Comparison of ENCODE assay signal across 1 cellular context in the genomic region with DNA sequence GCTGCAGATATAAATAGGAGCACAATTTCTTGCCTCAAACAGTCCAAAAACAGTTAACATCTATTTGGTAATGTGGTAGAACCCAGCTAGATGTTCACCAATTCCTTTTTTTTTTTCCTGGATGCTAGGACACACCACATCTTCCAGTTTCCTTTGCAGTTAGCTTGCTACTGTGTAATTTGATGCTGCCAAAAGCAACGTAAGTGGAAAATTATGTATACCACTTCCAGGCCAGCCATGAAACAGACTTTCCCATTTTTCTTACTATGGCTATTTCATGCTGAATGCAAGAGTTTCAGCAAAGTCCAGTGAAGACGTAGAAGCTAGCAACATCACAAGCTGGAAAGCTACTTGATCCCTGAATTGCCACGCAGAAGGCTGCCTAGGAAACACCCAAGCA.
TF ChIP-seq lines count a peak whose summit lies in the region.

No MANE protein-coding gene starts in this region.

TF ChIP-seq in H1, 55 proteins besides CTCF, POLR2A, EP300 and RAD21:
- TF ChIP-seq SP4 (IDR thresholded peaks at IDR 0.05; ENCODE audit: low read length), result no peak
- no peak for TF ChIP-seq RNF2 (IDR thresholded peaks at IDR 0.05; ENCODE audit: borderline replicate concordance, low read depth, low read length, missing control alignments, poor library complexity, severe bottlenecking)
- TF ChIP-seq FOSL1 (IDR thresholded peaks at IDR 0.05; ENCODE audit: insufficient read depth, low read depth, low read length), result no peak
- TF ChIP-seq, protein P1, sequence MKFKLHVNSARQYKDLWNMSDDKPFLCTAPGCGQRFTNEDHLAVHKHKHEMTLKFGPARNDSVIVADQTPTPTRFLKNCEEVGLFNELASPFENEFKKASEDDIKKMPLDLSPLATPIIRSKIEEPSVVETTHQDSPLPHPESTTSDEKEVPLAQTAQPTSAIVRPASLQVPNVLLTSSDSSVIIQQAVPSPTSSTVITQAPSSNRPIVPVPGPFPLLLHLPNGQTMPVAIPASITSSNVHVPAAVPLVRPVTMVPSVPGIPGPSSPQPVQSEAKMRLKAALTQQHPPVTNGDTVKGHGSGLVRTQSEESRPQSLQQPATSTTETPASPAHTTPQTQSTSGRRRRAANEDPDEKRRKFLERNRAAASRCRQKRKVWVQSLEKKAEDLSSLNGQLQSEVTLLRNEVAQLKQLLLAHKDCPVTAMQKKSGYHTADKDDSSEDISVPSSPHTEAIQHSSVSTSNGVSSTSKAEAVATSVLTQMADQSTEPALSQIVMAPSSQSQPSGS (IDR thresholded peaks at IDR 0.05; ENCODE audit: low read length), result no peak
- no peak for TF ChIP-seq SIN3A (conservative IDR thresholded peaks at IDR 0.05 in 1 of 2, IDR thresholded peaks at IDR 0.05 in 1 of 2; ENCODE audit: low read depth in 1 of 2, low read length in 2 of 2)
- TF ChIP-seq ZNF274 (IDR thresholded peaks at IDR 0.05; ENCODE audit: borderline replicate concordance, extremely low read depth, low read length), result no peak
- TF ChIP-seq RXRA (IDR thresholded peaks at IDR 0.05; ENCODE audit: insufficient read depth, low read depth, low read length), result no peak
- TF ChIP-seq JUN (IDR thresholded peaks at IDR 0.05; ENCODE audit: low read depth, low read length), result no peak
- no peak for TF ChIP-seq CHD2 (IDR thresholded peaks at IDR 0.05; ENCODE audit: low read length)
- no peak for TF ChIP-seq EZH2 (IDR thresholded peaks at IDR 0.05; ENCODE audit: low read depth, low read length, severe bottlenecking)
TF ChIP-seq in H1: peak in this region for 0.
